9 cellular contexts compared by ENCODE assay signal in genomic region chr9:131590907-131591844, GRCh38. TPM values are rescaled to one million over a fixed set of nuclear protein-coding genes. Genes with fewer than 3 reads are reported as not detected.
DNase-seq lines count a peak whose midpoint lies in the region; ATAC-seq and TF ChIP-seq lines count a peak whose summit lies in the region.
"Had no signal": no experiment of that assay in that cellular context is flagged by ENCODE, and none has a peak within 500 bp of the region (broad histone marks: within the 10 kb centered on the region; RNA-seq: fewer than 3 reads in every experiment).

No MANE protein-coding gene starts in this region.

- ATAC-seq in mucosa of descending colon = peak; percentile 92
- no peak for ATAC-seq in GM21717 (IDR thresholded peaks at IDR 0.05; ENCODE audit: unreplicated experiment)

- no peaks in the 10 kb centered on the region for H3K27me3 Mint-ChIP-seq in endodermal cell (ENCODE audit: insufficient read depth)

- H3K27me3 ChIP-seq in endodermal cell (ENCODE audit: control insufficient read depth, insufficient read depth, low read length, poor library complexity, severe bottlenecking) = no peaks in the 10 kb centered on the region

- no peak overlapping the region for H3K4me3 Mint-ChIP-seq in endodermal cell

- H3K27ac ChIP-seq in endodermal cell (ENCODE audit: low read depth, low read length) = no peak overlapping the region

- H3K36me3 Mint-ChIP-seq in endodermal cell (ENCODE audit: low read depth) = peaks cover 53% of the 10 kb centered on the region

- H3K4me1 ChIP-seq in endodermal cell (ENCODE audit: control insufficient read depth, insufficient read depth, low read length) = no peaks in the 10 kb centered on the region
- H3K4me1 ChIP-seq in mucosa of descending colon (ENCODE audit: low read depth) = no peaks in the 10 kb centered on the region

- TF ChIP-seq CTCF in endodermal cell (conservative IDR thresholded peaks at IDR 0.05) (peak; percentile 87), mucosa of descending colon (IDR thresholded peaks at IDR 0.05) (peak; percentile 45)

- peaks cover 24% of the 10 kb centered on the region for H3K36me3 ChIP-seq in endodermal cell (ENCODE audit: control insufficient read depth, insufficient read depth, low read length)
- H3K36me3 ChIP-seq in mucosa of descending colon (ENCODE audit: low read depth) = peaks cover 16% of the 10 kb centered on the region

- H3K27ac Mint-ChIP-seq in endodermal cell = peak overlapping the region; percentile 67

- 85 to 88% methylated on average over 14 to 20 of the region's 21 CpGs for WGBS in endodermal cell (ENCODE audit: insufficient coverage in 1 of 2, insufficient read length in 1 of 2), 2 experiments

- H3K9me3 ChIP-seq in endodermal cell (ENCODE audit: control insufficient read depth, low read length) (no peaks in the 10 kb centered on the region), mucosa of descending colon (no peaks in the 10 kb centered on the region)

- intact Hi-C loops in mucosa of descending colon (cut with DNase I, micrococcal nuclease) = loop anchor here (5.0 kb wide), 1 partner anchor 151 kb away; the partner anchor contains the start of gene RAPGEF1 (in 2 of the 2)

- H3K4me3 ChIP-seq in endodermal cell (ENCODE audit: low read length) (no peak overlapping the region), mucosa of descending colon (no peak overlapping the region)

- H3K9ac ChIP-seq in endodermal cell (ENCODE audit: extremely low read depth, low read length, poor library complexity, severe bottlenecking) = no peak overlapping the region

- peak; percentile 92 for DNase-seq in D341Med (ENCODE audit: low spot score)
- DNase-seq in HK-2 (ENCODE audit: unreplicated experiment) = peak; percentile 80
- DNase-seq in NOMO-1 treated with dmso at 0.1 percent for 144 hours (lab: John Stamatoyannopoulos, UW; ENCODE audit: unreplicated experiment) = peak; percentile 54
- DNase-seq in activated CD8-positive, alpha-beta memory T cell treated with anti-CD3 and anti-CD28 coated beads, Interleukin-2, amount 50 U/mL, for 1 hour (ENCODE audit: extremely low read depth) = peak; percentile 33
- peak; percentile 92 for DNase-seq in endodermal cell
- peak; percentile 86 to 88 (median 87) for DNase-seq in mucosa of descending colon
- DNase-seq in stimulated activated CD8-positive, alpha-beta memory T cell treated with anti-CD3 and anti-CD28 coated beads, Interleukin-4, amount 100 ng/mL, for 4 hours (ENCODE audit: low read depth in 2 of 2, low spot score in 1 of 2) = peak; percentile 46 to 59

- H3K4me1 Mint-ChIP-seq in endodermal cell = no peaks in the 10 kb centered on the region

- no peaks in the 10 kb centered on the region for H3K9me3 Mint-ChIP-seq in endodermal cell

RNA-seq across cellular contexts. Expression of gene PRRT1B, which starts 45.9 kb away (rescaled TPM):
- total RNA-seq in endodermal cell (10 to 100 TPM; 42.9 to 71.4 TPM), mucosa of descending colon (1 to 10 TPM; 1.9 to 9.4 (median 2.9) TPM)
- 0.93 TPM for polyA plus RNA-seq in endodermal cell (2013, experiment 1 of 2)
- 1.1 TPM for polyA plus RNA-seq in endodermal cell (2013, experiment 2 of 2)
- total RNA-seq: T-helper 1 cell treated with Interleukin-12 subunit alpha and Interleukin-12 subunit beta and Interleukin-4 antibody, amounts not matched to agents 30 ng/mL and 1 ng/mL, for 36 hours had no signal

Comparison
In these comparisons a context has a peak if more than half of its experiments do, and no peak if none do; other contexts are left out.
1. DNase-seq: peak in every context shown above with its lines; median percentile 92 in D341Med; 92 in endodermal cell; 87 in mucosa of descending colon; 80 in HK-2; 54 in NOMO-1 treated with dmso at 0.1 percent for 144 hours; 52 in stimulated activated CD8-positive, alpha-beta memory T cell treated with anti-CD3 and anti-CD28 coated beads, Interleukin-4, amount 100 ng/mL, for 4 hours; 33 in activated CD8-positive, alpha-beta memory T cell treated with anti-CD3 and anti-CD28 coated beads, Interleukin-2, amount 50 U/mL, for 1 hour.
2. RNA of gene PRRT1B, which starts 45.9 kb away (total RNA-seq): 42.9 to 71.4 TPM in endodermal cell; 1.9 to 9.4 TPM in mucosa of descending colon; every median in the first group is over 4 times any median in the second.